ENCODE assay signal across 7 cellular contexts in the genomic region with DNA sequence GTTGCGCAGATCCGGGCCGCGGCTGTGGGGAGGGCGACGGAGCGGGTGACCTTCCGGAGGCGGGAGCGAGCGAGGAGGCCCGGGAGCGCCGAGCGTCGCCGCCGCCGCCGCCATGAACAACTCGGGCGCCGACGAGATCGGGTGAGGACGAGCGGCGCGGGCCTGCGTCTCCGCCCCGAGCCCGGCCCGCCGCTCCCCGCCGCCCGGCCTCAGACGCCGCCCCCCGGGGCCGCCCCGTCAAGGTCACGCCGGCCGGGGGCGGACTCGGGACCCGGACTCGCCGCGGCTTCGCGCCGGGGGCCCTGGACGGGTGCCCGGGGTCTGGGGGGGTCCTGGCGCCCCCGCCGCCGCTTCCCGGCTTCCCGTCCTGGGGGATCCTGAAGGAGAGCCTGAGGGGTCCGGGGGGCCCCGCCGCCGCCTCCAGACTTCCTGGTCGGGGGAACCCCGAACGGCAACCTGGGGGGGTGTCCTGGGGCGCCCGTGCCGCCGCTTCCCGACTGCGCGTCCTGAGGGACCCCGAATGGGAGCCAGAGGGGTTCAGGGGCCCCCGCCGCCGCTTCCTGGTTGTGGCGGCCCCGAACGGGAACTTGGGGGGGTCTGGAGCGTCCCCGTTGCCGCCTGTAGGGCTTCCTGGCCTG. TPM values are rescaled to one million over a fixed set of nuclear protein-coding genes. Genes with fewer than 3 reads are reported as not detected.
DNase-seq lines count a peak whose midpoint lies in the region; ATAC-seq lines count a peak whose summit lies in the region.

No MANE protein-coding gene starts in this region.

- no peak overlapping the region for H2BK12ac ChIP-seq in trophoblast cell (ENCODE audit: low read length)

- peak overlapping the region; percentile 95 for H3K9ac ChIP-seq in trophoblast cell (ENCODE audit: low read length)

- peaks cover 18% of the 10 kb centered on the region for H3K79me1 ChIP-seq in trophoblast cell (ENCODE audit: low read length)

- H4K91ac ChIP-seq in trophoblast cell (ENCODE audit: low read depth, low read length): peak overlapping the region; percentile 98

- peaks cover 55% of the 10 kb centered on the region for H3K79me2 ChIP-seq in trophoblast cell (ENCODE audit: control insufficient read depth, insufficient read depth, low read length, poor library complexity)

- peak; percentile 22 for ATAC-seq in GM19328 (IDR thresholded peaks at IDR 0.05; ENCODE audit: unreplicated experiment)
- peak; percentile 31 for ATAC-seq in HG03064 (IDR thresholded peaks at IDR 0.05; ENCODE audit: low read depth, unreplicated experiment)

- H3K18ac ChIP-seq in trophoblast cell (ENCODE audit: low read length): peak overlapping the region; percentile 85

- H3K14ac ChIP-seq in trophoblast cell (ENCODE audit: low read length): peak overlapping the region; percentile 96

- peak overlapping the region; percentile 85 for H2BK120ac ChIP-seq in trophoblast cell (ENCODE audit: insufficient read depth, low read length, poor library complexity)

- peaks cover 30 to 31% of the 10 kb centered on the region in 2 experiments for H3K36me3 ChIP-seq in trophoblast cell (ENCODE audit: control insufficient read depth in 1 of 2, insufficient read depth in 2 of 2, low read length in 2 of 2)

- H3K9me3 ChIP-seq in trophoblast cell (ENCODE audit: insufficient read depth, low read depth, low read length): peaks cover 2% of the 10 kb centered on the region

- peak overlapping the region; percentile 86 for H3K4me3 ChIP-seq in trophoblast cell (ENCODE audit: low read depth, low read length)

- peak overlapping the region; percentile 82 for H4K12ac ChIP-seq in trophoblast cell (ENCODE audit: low read depth, low read length)

- H3K4ac ChIP-seq in trophoblast cell (ENCODE audit: low read depth, low read length): peak overlapping the region; percentile 96

- H3K4me1 ChIP-seq in trophoblast cell (ENCODE audit: control insufficient read depth in 1 of 2, insufficient read depth in 2 of 2, low read length in 2 of 2): peaks cover 28 to 30% of the 10 kb centered on the region in 2 experiments

- peak overlapping the region; percentile 98 for H2AK5ac ChIP-seq in trophoblast cell (ENCODE audit: low read length)

- peak overlapping the region; percentile 62 for H3K4me2 ChIP-seq in trophoblast cell (ENCODE audit: low read length)

- WGBS in trophoblast cell (ENCODE audit: extremely low coverage, insufficient coverage, insufficient read length): no CpG with 5 or more reads among the region's 87 CpGs

- peak overlapping the region; percentile 82 for H4K8ac ChIP-seq in trophoblast cell (ENCODE audit: low read depth, low read length)

- peak; percentile 31 for DNase-seq in activated CD4-positive, alpha-beta T cell treated with anti-CD3 and anti-CD28 coated beads for 1 hour
- DNase-seq in epithelial cell of prostate (ENCODE audit: low read depth, low spot score) (no peak), trophoblast cell (peak in 1 of 2 donors; percentile 55), Ammon's horn (ENCODE audit: low spot score) (no peak), A172 (ENCODE audit: low spot score) (no peak)

- peak overlapping the region; percentile 96 for H2BK5ac ChIP-seq in trophoblast cell (ENCODE audit: low read depth, low read length, poor library complexity)

- no peaks in the 10 kb centered on the region for H3K27me3 ChIP-seq in trophoblast cell (ENCODE audit: insufficient read depth, low read length)

- no peak overlapping the region for H3K23ac ChIP-seq in trophoblast cell (ENCODE audit: low read length)

- H3K27ac ChIP-seq in epithelial cell of prostate: peak overlapping the region; percentile 81
- H3K27ac ChIP-seq in trophoblast cell (ENCODE audit: low read depth, low read length): peak overlapping the region; percentile 83

- H2AFZ ChIP-seq in trophoblast cell (ENCODE audit: insufficient read depth, low read length, poor library complexity): peak overlapping the region; percentile 60

RNA-seq across cellular contexts. Expression of a gene that starts 0.4 kb away (rescaled TPM):
- 126 and 130 TPM in 2 replicates for polyA plus RNA-seq in trophoblast cell (2013)
- total RNA-seq in A172 (2014; rRNA removed; shearing (Covaris generic)): 84.8 and 110 TPM in 2 replicates

RNA-seq across cellular contexts. Expression of a gene that starts 6.4 kb away (rescaled TPM):
- 20.3 and 20.6 TPM in 2 replicates for polyA plus RNA-seq in trophoblast cell (2013)
- total RNA-seq in A172 (2014; rRNA removed; shearing (Covaris generic)): 101 and 117 TPM in 2 replicates

RNA-seq across cellular contexts. Expression of a gene that starts 24.1 kb away (rescaled TPM):
- 38.6 and 39.3 TPM in 2 replicates for polyA plus RNA-seq in trophoblast cell (2013)
- 169 and 186 TPM in 2 replicates for total RNA-seq in A172 (2014; rRNA removed; shearing (Covaris generic))

RNA-seq across cellular contexts. Expression of a gene that starts 30.4 kb away (rescaled TPM):
- polyA plus RNA-seq in trophoblast cell (2013): 1,862 and 1,936 TPM in 2 replicates
- 2,554 and 2,923 TPM in 2 replicates for total RNA-seq in A172 (2014; rRNA removed; shearing (Covaris generic))

RNA-seq across cellular contexts. Expression of a gene that starts 42.1 kb away (rescaled TPM):
- polyA plus RNA-seq in trophoblast cell (2013): 0.18 and 0.40 TPM in 2 replicates
- total RNA-seq in A172 (2014; rRNA removed; shearing (Covaris generic)): 0.79 and 5.5 TPM in 2 replicates
